ENCODE assay signal across 10 cellular contexts in genomic region chr9:110141118-110141797, GRCh38.
DNase-seq lines count a peak whose midpoint lies in the region; ATAC-seq and TF ChIP-seq lines count a peak whose summit lies in the region.
"Had no signal": no experiment of that assay in that cellular context is flagged by ENCODE, and none has a peak within 500 bp of the region (broad histone marks: within the 10 kb centered on the region; RNA-seq: fewer than 3 reads in every experiment).

No MANE protein-coding gene starts in this region.

- in situ Hi-C loops in astrocyte of the spinal cord (cut with HindIII; ENCODE audit: low sequenced_read_pairs) = no loop called here

- H3K27ac ChIP-seq in testis = no peak overlapping the region
- H3K27ac ChIP-seq: right lobe of liver, SJSA1 had no signal

- intact Hi-C loops in testis (cut with DNase I; ENCODE audit: low total_unique reads) = no loop called here
- intact Hi-C loops in mucosa of descending colon (cut with DNase I, micrococcal nuclease) = loop anchor here in 1 of 2 donors (10.0 kb wide), 1 partner anchor 96 kb away; no protein-coding TSS in a partner anchor

- TF ChIP-seq POLR2A in testis (IDR thresholded peaks at IDR 0.05) = no peak

- H3K4me3 ChIP-seq in astrocyte of the spinal cord (ENCODE audit: low read depth, low read length) (no peak overlapping the region), testis (no peak overlapping the region), H7 (ENCODE audit: insufficient read depth, low read depth, low read length) (no peak overlapping the region), mucosa of descending colon (no peak overlapping the region)
- H3K4me3 ChIP-seq: right lobe of liver, SJSA1 had no signal

- no peak for TF ChIP-seq CTCF in astrocyte of the spinal cord (IDR thresholded peaks at IDR 0.05; ENCODE audit: low read depth, low read length)
- TF ChIP-seq CTCF in testis (IDR thresholded peaks at IDR 0.05) = no peak
- no peak for TF ChIP-seq CTCF in mucosa of descending colon (IDR thresholded peaks at IDR 0.05)

- DNase-seq in HPDE6-E6E7 (ENCODE audit: extremely low spot score) = peak; percentile 74
- DNase-seq in astrocyte of the spinal cord (ENCODE audit: low read depth, low spot score) = peak; percentile 90
- DNase-seq in iris pigment epithelial cell (ENCODE audit: low read depth) = peak; percentile 94
- peak; percentile 46 for DNase-seq in testis
- no peak for DNase-seq in stimulated activated CD4-positive, alpha-beta T cell treated with anti-CD3 and anti-CD28 coated beads, Interleukin-2, amount 100 ng/mL, for 48 hours
- no peak for DNase-seq in H7
- DNase-seq in mucosa of descending colon = no peak
- no peak for DNase-seq in activated CD8-positive, alpha-beta memory T cell treated with anti-CD3 and anti-CD28 coated beads, Interleukin-2, amount 50 U/mL, for 4 hours
- DNase-seq: right lobe of liver had no signal

- H3K36me3 ChIP-seq in testis (ENCODE audit: low read depth, missing control alignments) = no peaks in the 10 kb centered on the region
- peaks cover 6% of the 10 kb centered on the region for H3K36me3 ChIP-seq in H7 (replicated peaks; ENCODE audit: control insufficient read depth, insufficient read depth, low read length)
- H3K36me3 ChIP-seq in mucosa of descending colon (ENCODE audit: low read depth) = no peaks in the 10 kb centered on the region

- H3K4me1 ChIP-seq in testis (no peaks in the 10 kb centered on the region), mucosa of descending colon (ENCODE audit: low read depth) (peaks cover 9% of the 10 kb centered on the region)

- 51 to 58% methylated on average over 9 of the region's 9 CpGs for WGBS in testis, 2 donors

- no peak for ATAC-seq in mucosa of descending colon

- no peaks in the 10 kb centered on the region for H3K9me3 ChIP-seq in testis
- no peaks in the 10 kb centered on the region for H3K9me3 ChIP-seq in mucosa of descending colon
- H3K9me3 ChIP-seq: right lobe of liver, SJSA1 had no signal

- H3K27me3 ChIP-seq in testis (no peaks in the 10 kb centered on the region), H7 (ENCODE audit: control insufficient read depth, insufficient read depth, low read length) (no peaks in the 10 kb centered on the region)
- H3K27me3 ChIP-seq: right lobe of liver, SJSA1 had no signal

Comparison
In these comparisons a context has a peak if more than half of its experiments do, and no peak if none do; other contexts are left out.
1. DNase-seq: peak in HPDE6-E6E7 (single experiment), astrocyte of the spinal cord (single experiment), iris pigment epithelial cell (single experiment) and testis (single experiment); none in stimulated activated CD4-positive, alpha-beta T cell treated with anti-CD3 and anti-CD28 coated beads, Interleukin-2, amount 100 ng/mL, for 48 hours (0 of 2), H7 (single experiment), mucosa of descending colon (0 of 3) and activated CD8-positive, alpha-beta memory T cell treated with anti-CD3 and anti-CD28 coated beads, Interleukin-2, amount 50 U/mL, for 4 hours (single experiment).